ENCODE assay signal across 13 cellular contexts in genomic region chr15:48880070-48880634, GRCh38. TPM values are rescaled to one million over a fixed set of nuclear protein-coding genes. Genes with fewer than 3 reads are reported as not detected.
DNase-seq lines count a peak whose midpoint lies in the region; ATAC-seq, FAIRE-seq and TF ChIP-seq lines count a peak whose summit lies in the region.
"Had no signal": no experiment of that assay in that cellular context is flagged by ENCODE, and none has a peak within 500 bp of the region (broad histone marks: within the 10 kb centered on the region; RNA-seq: fewer than 3 reads in every experiment).

No MANE protein-coding gene starts in this region.

- H3K9me3 ChIP-seq in Loucy (ENCODE audit: insufficient read depth, low read depth, low read length) (no peaks in the 10 kb centered on the region), K562 (replicated peaks; ENCODE audit: control insufficient read depth, insufficient read depth, low read depth, low read length) (no peaks in the 10 kb centered on the region)
- H3K9me3 ChIP-seq: pancreas had no signal

- ATAC-seq in K562 = 0 out of 3 replicates have a peak, but pooled peaks have one; percentile 6
- ATAC-seq: pancreas had no signal

- CTCF ChIA-PET in activated CD4-positive, alpha-beta T cell treated with anti-CD3 and anti-CD28 coated beads, Interleukin-2, amount 10 ng/mL, durations not matched to agents 7 days and 5 days (lab: Charles Lee) = interaction anchor here (0.6 to 1.2 kb wide), 3 partner anchors 9 to 1476 kb away, joined by 3 read pairs; no protein-coding TSS in a partner anchor
- CTCF ChIA-PET in K562 (lab: Yijun Ruan, JAX; ENCODE audit: low intra/inter-chr PET ratio) = no interaction called here

- in situ Hi-C loops in K562 (cut with MboI) = no loop called here
- in situ Hi-C loops in GM13976 (cut with MboI; ENCODE audit: low sequenced_read_pairs, unreplicated experiment) = no loop called here

- BruUV-seq in K562 (replicated peaks; lab: Mats Ljungman, UMichigan) = no TSS peak

- no peaks in the 10 kb centered on the region for H3K9me3 Mint-ChIP-seq in activated CD4-positive, alpha-beta T cell treated with anti-CD3 and anti-CD28 coated beads, Interleukin-2, amount 10 ng/mL, durations not matched to agents 7 days and 5 days
- H3K9me3 Mint-ChIP-seq in osteocyte (ENCODE audit: unreplicated experiment) = no peaks in the 10 kb centered on the region

- H3K4me3 Mint-ChIP-seq in activated CD4-positive, alpha-beta T cell treated with anti-CD3 and anti-CD28 coated beads, Interleukin-2, amount 10 ng/mL, durations not matched to agents 7 days and 5 days = peak overlapping the region; percentile 44
- peak overlapping the region; percentile 99 for H3K4me3 Mint-ChIP-seq in osteocyte (ENCODE audit: unreplicated experiment)

- H3F3A ChIP-seq in Loucy (ENCODE audit: low read depth) = no peaks in the 10 kb centered on the region

- H4K20me1 ChIP-seq in Loucy (ENCODE audit: insufficient read depth, low read length, poor library complexity, severe bottlenecking) (peaks cover 32% of the 10 kb centered on the region), K562 (replicated peaks; ENCODE audit: control insufficient read depth, insufficient read depth, low read length) (no peaks in the 10 kb centered on the region)

- no peaks in the 10 kb centered on the region for H3K9me2 ChIP-seq in Loucy (replicated peaks; ENCODE audit: low read depth, low read length)

- no peak for FAIRE-seq in K562 (lab: Jason Lieb, UNC)
- FAIRE-seq: keratinocyte, pancreas had no signal

- H3K4me3 ChIP-seq in Loucy (ENCODE audit: low read length, poor library complexity, severe bottlenecking) (peak overlapping the region; percentile 97), K562 (peak overlapping the region; percentile 56; the same call in 1 of the 2 replicates)

- no peak for TF ChIP-seq RAD21 in K562 (CRISPR knock-in tag; conservative IDR thresholded peaks at IDR 0.05 in 1 of 2, IDR thresholded peaks at IDR 0.05 in 1 of 2)

- H3K79me2 ChIP-seq in Loucy (ENCODE audit: insufficient read depth, low read length) (peaks cover 31% of the 10 kb centered on the region), K562 (ENCODE audit: control insufficient read depth, insufficient read depth, low read length) (peaks cover 33% of the 10 kb centered on the region)

- no peak overlapping the region for H3K27ac ChIP-seq in K562 (ENCODE audit: extremely low read depth, low read depth, low read length)
- H3K27ac ChIP-seq: pancreas had no signal

- H3K36me3 ChIP-seq in Loucy (ENCODE audit: insufficient read depth, low read length) (no peaks in the 10 kb centered on the region), K562 (ENCODE audit: control insufficient read depth, insufficient read depth, low read length) (peaks cover 3% of the 10 kb centered on the region; the same call in 1 of the 3 replicates)
- H3K36me3 ChIP-seq: pancreas had no signal

- H2AFZ ChIP-seq in Loucy (ENCODE audit: low read length) (no peak overlapping the region), K562 (ENCODE audit: low read depth, low read length) (no peak overlapping the region)

- peaks cover 21% of the 10 kb centered on the region for H3K36me3 Mint-ChIP-seq in activated CD4-positive, alpha-beta T cell treated with anti-CD3 and anti-CD28 coated beads, Interleukin-2, amount 10 ng/mL, durations not matched to agents 7 days and 5 days (ENCODE audit: low read depth)
- no peaks in the 10 kb centered on the region for H3K36me3 Mint-ChIP-seq in osteocyte (ENCODE audit: unreplicated experiment)

- intact Hi-C loops in K562 (cut with micrococcal nuclease) = no loop called here

- H3K4me1 ChIP-seq in Loucy (ENCODE audit: insufficient read depth, low read length, poor library complexity, severe bottlenecking) (peaks cover 32% of the 10 kb centered on the region), K562 (replicated peaks in 1 of 2; ENCODE audit: control insufficient read depth in 2 of 2, insufficient read depth in 2 of 2, low read length in 2 of 2) (peaks cover 6 to 29% of the 10 kb centered on the region in 2 experiments; a peak in 4 of 5 replicates)

- H3K27me3 ChIP-seq in Loucy (ENCODE audit: insufficient read depth, low read length, poor library complexity, severe bottlenecking) = no peaks in the 10 kb centered on the region
- no peaks in the 10 kb centered on the region for H3K27me3 ChIP-seq in K562 (ENCODE audit: control insufficient read depth in 2 of 2, insufficient read depth in 2 of 2, low read length in 2 of 2)
- H3K27me3 ChIP-seq: pancreas had no signal

- no peak for DNase-seq in activated CD4-positive, alpha-beta T cell treated with anti-CD3 and anti-CD28 coated beads, Interleukin-2, amount 10 ng/mL, durations not matched to agents 7 days and 5 days
- no peak for DNase-seq in activated CD4-positive, alpha-beta T cell treated with anti-CD3 and anti-CD28 coated beads for 48 hours
- DNase-seq in K562 (ENCODE audit: extremely low read depth in 1 of 4, low spot score in 3 of 4) = no peak
- DNase-seq in osteocyte (ENCODE audit: extremely low spot score, unreplicated experiment) = no peak
- no peak for DNase-seq in GM13976 (ENCODE audit: low spot score)
- DNase-seq in DMS 273 (lab: John Stamatoyannopoulos, UW; ENCODE audit: unreplicated experiment) = no peak
- DNase-seq in NCI-H2107 treated with DMSO at 0.1 percent for 48 hours (lab: John Stamatoyannopoulos, UW; ENCODE audit: unreplicated experiment) = no peak
- DNase-seq: activated CD4-positive, alpha-beta T cell treated with anti-CD3 and anti-CD28 coated beads for 1 hour; anterior cingulate cortex; NCI-H187 treated with DMSO at 0.1 percent for 48 hours; pancreas had no signal

- TF ChIP-seq EP300 in K562 (IDR thresholded peaks at IDR 0.05; ENCODE audit: low read length) = no peak

- peak overlapping the region; percentile 95 for H3K9ac ChIP-seq in Loucy (ENCODE audit: low read depth, low read length, poor library complexity, severe bottlenecking)
- peak overlapping the region in 1 of 2 experiments; percentile 78; a peak in 1 of 4 replicates for H3K9ac ChIP-seq in K562 (ENCODE audit: insufficient read depth in 1 of 2, low read depth in 2 of 2, low read length in 2 of 2)

- H3K9me1 ChIP-seq in K562 (ENCODE audit: control insufficient read depth, insufficient read depth, low read length) = no peaks in the 10 kb centered on the region

- 0% methylated on average over 3 of the region's 3 CpGs for WGBS in K562 (ENCODE audit: insufficient coverage, low coverage, missing lambda C conversion rate)

- POLR2A ChIA-PET in activated CD4-positive, alpha-beta T cell treated with anti-CD3 and anti-CD28 coated beads, Interleukin-2, amount 10 ng/mL, durations not matched to agents 7 days and 5 days (lab: Charles Lee) = no interaction called here
- POLR2A ChIA-PET in K562 (lab: Yijun Ruan, JAX) = interaction anchor here (0.6 to 2.6 kb wide), 3 partner anchors 10 to 293 kb away, joined by 3 to 14 read pairs (median 4); partner anchors contain the start of gene GALK2

- peaks cover 38% of the 10 kb centered on the region for H3K4me1 Mint-ChIP-seq in activated CD4-positive, alpha-beta T cell treated with anti-CD3 and anti-CD28 coated beads, Interleukin-2, amount 10 ng/mL, durations not matched to agents 7 days and 5 days
- H3K4me1 Mint-ChIP-seq in osteocyte (ENCODE audit: unreplicated experiment) = peaks cover 46% of the 10 kb centered on the region

- no peak for TF ChIP-seq CTCF in Loucy (conservative IDR thresholded peaks at IDR 0.05; ENCODE audit: low read length)
- no peak for TF ChIP-seq CTCF in K562 (IDR thresholded peaks at IDR 0.05 in 2 of 3, conservative IDR thresholded peaks at IDR 0.05 in 1 of 3; ENCODE audit: insufficient read depth in 2 of 3, low read depth in 1 of 3, low read length in 3 of 3)
- TF ChIP-seq CTCF in osteocyte (IDR thresholded peaks at IDR 0.05) = no peak
- no peak for TF ChIP-seq CTCF in GM13976 (IDR thresholded peaks at IDR 0.05; ENCODE audit: borderline replicate concordance, control extremely low read depth, extremely low read depth, insufficient read depth, missing control alignments)

- H3K4me2 ChIP-seq in Loucy (ENCODE audit: low read depth, low read length, poor library complexity, severe bottlenecking) = peak overlapping the region; percentile 96
- peak overlapping the region; percentile 56 for H3K4me2 ChIP-seq in K562 (ENCODE audit: insufficient read depth, low read length)

- peaks cover 11% of the 10 kb centered on the region for H3K27me3 Mint-ChIP-seq in activated CD4-positive, alpha-beta T cell treated with anti-CD3 and anti-CD28 coated beads, Interleukin-2, amount 10 ng/mL, durations not matched to agents 7 days and 5 days
- H3K27me3 Mint-ChIP-seq in osteocyte (ENCODE audit: unreplicated experiment) = no peaks in the 10 kb centered on the region

- H3K27ac Mint-ChIP-seq in activated CD4-positive, alpha-beta T cell treated with anti-CD3 and anti-CD28 coated beads, Interleukin-2, amount 10 ng/mL, durations not matched to agents 7 days and 5 days = no peak overlapping the region
- H3K27ac Mint-ChIP-seq in osteocyte (ENCODE audit: unreplicated experiment) = no peak overlapping the region

- 0 out of 2 replicates have a peak, but pooled peaks have one; percentile 14 for TF ChIP-seq POLR2A in K562 (conservative IDR thresholded peaks at IDR 0.05)

TF ChIP-seq in K562, 482 proteins besides CTCF, POLR2A, EP300 and RAD21 (continues in another document):
- no peak for TF ChIP-seq GABPB2 (CRISPR knock-in tag; conservative IDR thresholded peaks at IDR 0.05)

RNA-seq across cellular contexts. Expression of gene EID1, which starts 2.2 kb away (rescaled TPM):
- 10 to 100 TPM; 83.8 to 84.0 TPM for total RNA-seq in activated CD4-positive, alpha-beta T cell treated with anti-CD3 and anti-CD28 coated beads, Interleukin-2, amount 10 ng/mL, durations not matched to agents 7 days and 5 days
- total RNA-seq in K562 (2011; cell fraction: chromatin; rRNA removed; ENCODE audit: low replicate concordance) = 7.1 and 20.6 TPM in 2 replicates
- total RNA-seq in K562 (2011; cell fraction: nucleolus; rRNA removed) = 10.7 and 13.6 TPM in 2 replicates
- total RNA-seq in K562 (2011; cell fraction: nucleoplasm; rRNA removed) = 16.9 and 21.3 TPM in 2 replicates
- 167 and 170 TPM in 2 replicates for total RNA-seq in K562 (2014; rRNA removed)
- 136 and 159 TPM in 2 replicates for total RNA-seq in K562 (2014; rRNA removed; fragmentation: Illumina TruSeq; extraction: Trizol)
- 197 and 201 TPM in 2 replicates for total RNA-seq in K562 (2015; rRNA removed; fragmentation: Illumina TruSeq; extraction: Trizol)
- total RNA-seq in K562 (2021) = 124 and 143 TPM in 2 replicates
- polyA plus RNA-seq in K562 (2011; rRNA removed) = 118 and 154 TPM in 2 replicates
- 68.1 and 105 TPM in 2 replicates for polyA plus RNA-seq in K562 (2011; cell fraction: cytosol; rRNA removed)
- 42.9 and 66.4 TPM in 2 replicates for polyA plus RNA-seq in K562 (2011; cell fraction: nucleus; rRNA removed)
- polyA plus RNA-seq in K562 (2012) = 116 and 124 TPM in 2 replicates
- polyA plus RNA-seq in K562 (2014; fragmentation: Illumina TruSeq; extraction: Trizol) = 134 and 176 TPM in 2 replicates
- 10 to 100 TPM; 46.5 to 51.2 TPM for polyA plus RNA-seq in K562 (2014; fragmentation: Nextera tagmentation; extraction: Ambion mirVana)
- 177 and 211 TPM in 2 replicates for polyA plus RNA-seq in K562 (2014; rRNA removed)
- 43.4 and 58.1 TPM in 2 replicates for polyA minus RNA-seq in K562 (2011; rRNA and poly(A)+ RNA removed)
- 61.7 and 69.7 TPM in 2 replicates for polyA minus RNA-seq in K562 (2011; cell fraction: cytosol; rRNA and poly(A)+ RNA removed)
- 8.2 and 15.4 TPM in 2 replicates for polyA minus RNA-seq in K562 (2011; cell fraction: nucleus; rRNA and poly(A)+ RNA removed)
- total RNA-seq in osteocyte = 168 and 185 TPM in 2 replicates
